3 cellular contexts compared by ENCODE assay signal in the genomic region with DNA sequence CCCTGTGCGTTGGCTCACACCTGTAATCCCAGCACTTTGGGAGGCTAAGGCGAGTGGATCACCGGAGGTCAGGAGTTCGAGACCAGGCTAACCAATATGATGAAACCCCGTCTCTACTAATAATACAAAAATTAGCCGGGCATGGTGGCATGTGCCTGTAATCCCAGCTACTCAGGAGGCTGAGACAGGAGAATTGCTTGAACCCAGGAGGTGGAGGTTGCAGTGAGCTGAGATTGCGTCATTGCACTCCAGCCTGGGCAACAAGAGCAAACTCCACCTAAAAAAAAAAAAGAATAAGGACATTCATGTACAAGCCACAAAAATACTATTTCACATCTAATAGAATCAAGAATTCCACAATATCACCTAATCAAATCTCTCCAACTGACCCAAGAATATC. TPM values are rescaled to one million over a fixed set of nuclear protein-coding genes. Genes with fewer than 3 reads are reported as not detected.
"Had no signal": no experiment of that assay in that cellular context is flagged by ENCODE, and none has a peak within 500 bp of the region (broad histone marks: within the 10 kb centered on the region; RNA-seq: fewer than 3 reads in every experiment).

No MANE protein-coding gene starts in this region.

RNA-seq across cellular contexts. Expression of gene HIPK4, which starts 38.2 kb away (rescaled TPM):
- total RNA-seq: PC-3, Peyer's patch, Right ventricle myocardium inferior had no signal
